ENCODE assay signal across 9 cellular contexts in the genomic region with DNA sequence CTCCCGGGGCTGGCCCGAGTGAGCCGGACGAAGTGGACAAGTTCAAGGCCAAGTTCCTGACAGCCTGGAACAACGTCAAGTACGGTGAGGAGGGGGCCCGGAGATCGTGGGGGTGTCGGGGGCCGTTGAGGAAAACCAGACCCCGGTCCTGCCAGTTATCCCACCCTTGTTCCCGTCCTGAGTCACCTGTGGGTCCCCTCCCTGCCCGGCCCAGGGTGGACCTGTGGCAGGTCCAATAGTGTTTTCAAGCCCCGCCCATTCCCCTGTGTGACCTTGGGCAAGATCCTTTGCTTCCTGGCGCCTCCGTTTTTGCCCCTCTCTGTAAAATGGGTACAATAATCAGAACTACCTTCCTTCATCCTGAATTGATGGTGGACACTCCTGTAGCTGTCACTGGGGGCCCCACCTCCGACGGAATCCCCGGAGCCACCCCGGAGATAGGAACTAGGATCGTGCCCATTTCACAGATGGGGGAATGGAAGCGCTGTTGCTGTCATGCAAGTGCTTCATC. TPM values are rescaled to one million over a fixed set of nuclear protein-coding genes. Genes with fewer than 3 reads are reported as not detected.
A peak's percentile ranks its signal among the peaks of the same experiment; 100 is the strongest.
DNase-seq lines count a peak whose midpoint lies in the region; ATAC-seq and TF ChIP-seq lines count a peak whose summit lies in the region.
"Had no signal": no experiment of that assay in that cellular context is flagged by ENCODE, and none has a peak within 500 bp of the region (broad histone marks: within the 10 kb centered on the region; RNA-seq: fewer than 3 reads in every experiment).

No MANE protein-coding gene starts in this region.

- TF ChIP-seq CTCF in cardiac muscle cell (IDR thresholded peaks at IDR 0.05; ENCODE audit: low read depth, low read length) (no peak), retinal pigment epithelial cell (conservative IDR thresholded peaks at IDR 0.05; ENCODE audit: low read depth, low read length) (no peak)

- H3K36me3 ChIP-seq in cardiac muscle cell: peaks cover 12% of the 10 kb centered on the region

- ATAC-seq in HG02981 (IDR thresholded peaks at IDR 0.05; ENCODE audit: unreplicated experiment) (peak; percentile 23), HG03520 (IDR thresholded peaks at IDR 0.05; ENCODE audit: unreplicated experiment) (no peak)

- H3K27me3 ChIP-seq in cardiac muscle cell: no peaks in the 10 kb centered on the region

- no peaks in the 10 kb centered on the region for H3K9me3 ChIP-seq in cardiac muscle cell (ENCODE audit: low read depth)

- H3K27ac ChIP-seq in cardiac muscle cell: peak overlapping the region; percentile 84

- DNase-seq in ELR (ENCODE audit: low read depth) (peak; percentile 49), cardiac muscle cell (ENCODE audit: low read depth in 1 of 2, low spot score in 1 of 2) (no peak), retinal pigment epithelial cell (ENCODE audit: low read depth) (no peak), middle frontal gyrus (ENCODE audit: extremely low spot score, low spot score) (no peak)
- peak; percentile 48 to 57 for DNase-seq in activated T-cell treated with anti-CD3 and anti-CD28 coated beads, Interleukin-2, amount 50 U/mL, for 48 hours
- DNase-seq in effector CD8-positive, alpha-beta T cell (lab: John Stamatoyannopoulos, UW): no peak

- H3K4me3 ChIP-seq in cardiac muscle cell (peak overlapping the region; percentile 90), retinal pigment epithelial cell (ENCODE audit: low read length) (peak overlapping the region; percentile 82)

- peaks cover 4% of the 10 kb centered on the region for H3K4me1 ChIP-seq in cardiac muscle cell (ENCODE audit: low read depth)

RNA-seq across cellular contexts. Expression of gene ATG4D, which starts 0.6 kb away (rescaled TPM):
- total RNA-seq in cardiac muscle cell: 67.0 and 67.3 TPM in 2 replicates
- 69.0 and 74.0 TPM in 2 replicates for polyA plus RNA-seq in cardiac muscle cell

RNA-seq across cellular contexts. Expression of gene KRI1, which starts 21.5 kb away (rescaled TPM):
- 15.3 and 28.3 TPM in 2 replicates for total RNA-seq in cardiac muscle cell
- polyA plus RNA-seq in cardiac muscle cell: 26.1 and 34.9 TPM in 2 replicates

RNA-seq across cellular contexts. Expression of gene CDKN2D, which starts 24.5 kb away (rescaled TPM):
- total RNA-seq in cardiac muscle cell: 11.1 and 15.3 TPM in 2 replicates
- 17.6 and 33.4 TPM in 2 replicates for polyA plus RNA-seq in cardiac muscle cell

RNA-seq across cellular contexts. Expression of gene S1PR5, which starts 27.1 kb away (rescaled TPM):
- 0.60 and 0.63 TPM in 2 replicates for total RNA-seq in cardiac muscle cell
- polyA plus RNA-seq in cardiac muscle cell: 0.75 TPM in 1 of 2 replicates, not detected in the other
- total RNA-seq: T-helper 1 cell treated with Interleukin-12 subunit alpha and Interleukin-12 subunit beta and Interleukin-4 antibody, amounts not matched to agents 30 ng/mL and 1 ng/mL, for 36 hours had no signal

RNA-seq across cellular contexts. Expression of gene KEAP1, which starts 41.1 kb away (rescaled TPM):
- total RNA-seq in cardiac muscle cell: 70.5 and 73.6 TPM in 2 replicates
- polyA plus RNA-seq in cardiac muscle cell: 85.5 and 92.5 TPM in 2 replicates

Comparison
In these comparisons a context has a peak if more than half of its experiments do, and no peak if none do; other contexts are left out.
1. DNase-seq: peak in ELR (single experiment) and activated T-cell treated with anti-CD3 and anti-CD28 coated beads, Interleukin-2, amount 50 U/mL, for 48 hours (2 of 2); none in cardiac muscle cell (0 of 2), retinal pigment epithelial cell (single experiment), middle frontal gyrus (single experiment) and effector CD8-positive, alpha-beta T cell (single experiment).